Comparison of ENCODE assay signal across 1 cellular context in the genomic region with DNA sequence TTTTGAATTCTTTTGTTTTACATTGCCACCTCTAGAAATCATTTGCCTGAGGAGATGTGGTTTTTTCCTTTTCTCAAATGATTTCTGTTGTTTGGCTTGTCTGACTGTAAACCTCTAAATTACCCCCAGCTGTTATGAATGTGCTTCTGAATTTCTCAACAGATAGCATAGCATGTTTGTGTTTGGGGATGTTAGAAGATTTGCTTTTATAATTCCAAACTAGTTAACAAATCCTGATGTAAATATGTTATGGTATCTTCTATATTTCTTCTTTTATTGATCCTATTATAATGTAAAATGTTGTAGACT.
TF ChIP-seq lines count a peak whose summit lies in the region.

No MANE protein-coding gene starts in this region.

TF ChIP-seq in IMR-90, 13 proteins besides CTCF, POLR2A, EP300 and RAD21 (continued from another document):
- TF ChIP-seq, protein P1, sequence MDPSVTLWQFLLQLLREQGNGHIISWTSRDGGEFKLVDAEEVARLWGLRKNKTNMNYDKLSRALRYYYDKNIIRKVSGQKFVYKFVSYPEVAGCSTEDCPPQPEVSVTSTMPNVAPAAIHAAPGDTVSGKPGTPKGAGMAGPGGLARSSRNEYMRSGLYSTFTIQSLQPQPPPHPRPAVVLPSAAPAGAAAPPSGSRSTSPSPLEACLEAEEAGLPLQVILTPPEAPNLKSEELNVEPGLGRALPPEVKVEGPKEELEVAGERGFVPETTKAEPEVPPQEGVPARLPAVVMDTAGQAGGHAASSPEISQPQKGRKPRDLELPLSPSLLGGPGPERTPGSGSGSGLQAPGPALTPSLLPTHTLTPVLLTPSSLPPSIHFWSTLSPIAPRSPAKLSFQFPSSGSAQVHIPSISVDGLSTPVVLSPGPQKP (IDR thresholded peaks at IDR 0.05; ENCODE audit: borderline replicate concordance, low read depth, low read length), result no peak
- no peak for TF ChIP-seq MXI1 (IDR thresholded peaks at IDR 0.05; ENCODE audit: borderline replicate concordance, low read depth, low read length)
TF ChIP-seq in IMR-90: peak in this region for 0.
